Comparison of ENCODE assay signal across 8 cellular contexts in the genomic region with DNA sequence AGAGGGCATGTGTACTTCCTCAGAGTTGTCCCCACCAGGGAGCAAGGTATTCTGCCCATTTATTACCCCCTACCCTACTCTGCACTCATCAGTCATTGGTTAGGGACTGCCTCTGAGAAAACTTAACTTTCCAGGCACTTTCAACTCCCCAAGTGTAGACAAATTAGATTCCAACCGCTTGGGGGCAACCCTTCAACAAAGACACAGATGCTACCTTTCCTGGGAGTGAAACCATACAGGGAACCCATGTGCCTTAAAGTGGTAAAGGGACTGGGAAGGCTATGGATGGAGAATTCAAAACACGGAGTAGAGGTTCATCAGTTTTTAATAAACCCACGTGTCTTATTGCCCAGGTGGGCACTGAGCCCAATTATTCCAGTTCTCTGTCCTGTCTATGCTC. TPM values are rescaled to one million over a fixed set of nuclear protein-coding genes. Genes with fewer than 3 reads are reported as not detected.
DNase-seq lines count a peak whose midpoint lies in the region; ATAC-seq and TF ChIP-seq lines count a peak whose summit lies in the region.

No MANE protein-coding gene starts in this region.

- H3K4me1 Mint-ChIP-seq in neural crest cell, result no peaks in the 10 kb centered on the region

- no peak overlapping the region for H3K27ac ChIP-seq in aorta (ENCODE audit: low read depth in 1 of 2, low read length in 2 of 2)

- no peaks in the 10 kb centered on the region for H3K9me3 Mint-ChIP-seq in neural crest cell

- H3K4me3 ChIP-seq in epithelial cell of esophagus (ENCODE audit: low read length), result no peak overlapping the region
- no peak overlapping the region for H3K4me3 ChIP-seq in aorta (ENCODE audit: low read length in 2 of 2)

- intact Hi-C loops in aorta (cut with DNase I), result no loop called here

- TF ChIP-seq CTCF in GM12872 (IDR thresholded peaks at IDR 0.05; ENCODE audit: insufficient read depth, low read depth, low read length), result peak; percentile 41
- peak; percentile 68 for TF ChIP-seq CTCF in epithelial cell of esophagus (IDR thresholded peaks at IDR 0.05; ENCODE audit: insufficient read depth, low read depth, low read length, missing control alignments)
- peak; percentile 62 for TF ChIP-seq CTCF in neural crest cell (conservative IDR thresholded peaks at IDR 0.05)

- 15 to 31% methylated on average over 3 of the region's 3 CpGs for WGBS in aorta, 2 donors

- ATAC-seq in HG02759 (IDR thresholded peaks at IDR 0.05; ENCODE audit: unreplicated experiment) (no peak), aorta (ENCODE audit: low FRiP score) (no peak), GM21717 (IDR thresholded peaks at IDR 0.05; ENCODE audit: unreplicated experiment) (no peak)

- H3K4me3 Mint-ChIP-seq in neural crest cell, result no peak overlapping the region

- no peaks in the 10 kb centered on the region for H3K27me3 ChIP-seq in aorta (ENCODE audit: control insufficient read depth in 1 of 2, insufficient read depth in 2 of 2, low read length in 1 of 2)

- H3K9me3 ChIP-seq in aorta (ENCODE audit: control insufficient read depth, low read length), result no peaks in the 10 kb centered on the region

- H3K27me3 Mint-ChIP-seq in neural crest cell (ENCODE audit: low read depth), result no peaks in the 10 kb centered on the region

- H3K36me3 Mint-ChIP-seq in neural crest cell (ENCODE audit: low read depth), result no peaks in the 10 kb centered on the region

- H3K27ac Mint-ChIP-seq in neural crest cell (ENCODE audit: unreplicated experiment), result no peak overlapping the region

- H3K36me3 ChIP-seq in aorta (ENCODE audit: control insufficient read depth in 1 of 2, insufficient read depth in 2 of 2, low read length in 1 of 2), result no peaks in the 10 kb centered on the region

- DNase-seq in NCI-H526 treated with DMSO at 0.1 percent for 48 hours (lab: John Stamatoyannopoulos, UW) (peak; percentile 32), epithelial cell of esophagus (ENCODE audit: low read depth) (peak; percentile 73), neural crest cell (ENCODE audit: low read depth, low spot score) (peak; percentile 8), aorta (no peak), NCI-H226 (no peak)

- H3K4me1 ChIP-seq in aorta (ENCODE audit: control insufficient read depth in 1 of 2, insufficient read depth in 2 of 2, low read length in 2 of 2), result no peaks in the 10 kb centered on the region

RNA-seq across cellular contexts. Expression of gene UBE2E2, which starts 19.4 kb away (rescaled TPM):
- 22.4 and 24.2 TPM in 2 replicates for total RNA-seq in neural crest cell
- 10 to 100 TPM; 39.3 to 56.5 TPM for total RNA-seq in aorta
- 10 to 100 TPM; 23.8 to 26.5 TPM for polyA plus RNA-seq in aorta

Comparison
In these comparisons a context has a peak if more than half of its experiments do, and no peak if none do; other contexts are left out.
1. DNase-seq: peak in NCI-H526 treated with DMSO at 0.1 percent for 48 hours (single experiment), epithelial cell of esophagus (single experiment) and neural crest cell (single experiment); none in aorta (0 of 2) and NCI-H226 (single experiment).
2. Peak in every context shown above with its lines, with median percentiles within 50 percentile points of each other: CTCF ChIP-seq.